36 cellular contexts compared by ENCODE assay signal in genomic region chr2:37203708-37204107, GRCh38. TPM values are rescaled to one million over a fixed set of nuclear protein-coding genes. Genes with fewer than 3 reads are reported as not detected.
"Had no signal": no experiment of that assay in that cellular context is flagged by ENCODE, and none has a peak within 500 bp of the region (broad histone marks: within the 10 kb centered on the region; RNA-seq: fewer than 3 reads in every experiment).

No MANE protein-coding gene starts in this region.

- H3K4me3 ChIP-seq: esophagus muscularis mucosa, heart right ventricle, left lung, lung, ovary, skin epidermis, upper lobe of left lung, vagina had no signal

- H3K27ac ChIP-seq: brain microvascular endothelial cell, esophagus muscularis mucosa, foreskin keratinocyte, heart right ventricle, left lung, ovary, skin epidermis, upper lobe of left lung, vagina, VCaP had no signal

- ATAC-seq: foreskin keratinocyte; heart right ventricle; left lung; sciatic nerve; stimulated activated naive CD8-positive, alpha-beta T cell treated with anti-CD3 and anti-CD28 coated beads, Interleukin-15, amount 100 ng/mL, for 72 hours had no signal

- H3K27me3 ChIP-seq: brain microvascular endothelial cell, esophagus muscularis mucosa, foreskin keratinocyte, heart right ventricle, left lung, ovary, upper lobe of left lung, vagina had no signal

- H3K36me3 ChIP-seq: ovary had no signal

- FAIRE-seq: astrocyte, TTC549 had no signal

- H3K4me1 ChIP-seq: foreskin keratinocyte had no signal

- DNase-seq: activated CD4-positive, alpha-beta memory T cell treated with anti-CD3 and anti-CD28 coated beads for 36 hours; activated CD4-positive, alpha-beta T cell treated with anti-CD3 and anti-CD28 coated beads, Interleukin-2, amount 10 ng/mL, durations not matched to agents 24 days and 14 days; activated CD4-positive, CD25-positive, alpha-beta regulatory T cell treated with anti-CD3 and anti-CD28 coated beads, Interleukin-2, amount 50 U/mL, for 72 hours; activated CD8-positive, alpha-beta memory T cell treated with anti-CD3 and anti-CD28 coated beads, Interleukin-2, amount 50 U/mL, for 4 hours; activated naive CD4-positive, alpha-beta T cell; activated T-cell treated with anti-CD3 and anti-CD28 coated beads, Interleukin-2, amount 50 U/mL, for 1 hour; amniotic stem cell; brain microvascular endothelial cell; foreskin keratinocyte; heart right ventricle; left lung; ovary; stimulated activated CD4-positive, alpha-beta T cell treated with anti-CD3 and anti-CD28 coated beads, Interleukin-12 subunit alpha, Interleukin-12 subunit beta, amount 100 ng/mL, for 4 hours; stimulated activated CD4-positive, alpha-beta T cell treated with anti-CD3 and anti-CD28 coated beads, Interleukin-4, amount 100 ng/mL, for 1 hour; stimulated activated naive CD8-positive, alpha-beta T cell treated with anti-CD3 and anti-CD28 coated beads, Interleukin-15, amount 100 ng/mL, for 72 hours; substantia nigra; upper lobe of left lung had no signal

RNA-seq across cellular contexts. Expression of gene CEBPZOS, which starts 7.4 kb away (rescaled TPM):
- total RNA-seq: chondrocyte had no signal

RNA-seq across cellular contexts. Expression of gene SULT6B1, which starts 15.2 kb away (rescaled TPM):
- total RNA-seq: activated CD4-positive, alpha-beta memory T cell treated with anti-CD3 and anti-CD28 coated beads for 36 hours; activated CD4-positive, alpha-beta T cell treated with anti-CD3 and anti-CD28 coated beads, Interleukin-2, amount 10 ng/mL, durations not matched to agents 24 days and 14 days; activated CD8-positive, alpha-beta memory T cell treated with anti-CD3 and anti-CD28 coated beads for 36 hours; activated T-helper 2 cell treated with anti-CD3 and anti-CD28 coated beads, Interferon-gamma antibody, Interleukin-2, Interleukin-4, amounts not matched to agents 10 μg/mL and 5 μg/mL and 100 μg/mL, durations not matched to agents 14 hours and 24 hours and 36 hours; astrocyte; cardiac septum; chondrocyte; esophagus muscularis mucosa; foreskin keratinocyte; glomerular endothelial cell; heart right ventricle; left lung; lung; mucosa of gallbladder; ovary; progenitor cell of endocrine pancreas; renal cortical epithelial cell; sciatic nerve; T-helper 1 cell treated with Interleukin-12 subunit alpha and Interleukin-12 subunit beta and Interleukin-4 antibody, amounts not matched to agents 30 ng/mL and 1 ng/mL, for 36 hours; upper lobe of left lung; vagina had no signal
- polyA plus RNA-seq: foreskin keratinocyte, heart right ventricle, lung, neural cell, ovary, thymus had no signal
